In genomic region chr20:49280463-49281058, GRCh38 we compare ENCODE assay signal across 8 cellular contexts. TPM values are rescaled to one million over a fixed set of nuclear protein-coding genes. Genes with fewer than 3 reads are reported as not detected.
DNase-seq lines count a peak whose midpoint lies in the region; ATAC-seq and TF ChIP-seq lines count a peak whose summit lies in the region.

No MANE protein-coding gene starts in this region.

- ATAC-seq in stimulated activated naive CD8-positive, alpha-beta T cell treated with anti-CD3 and anti-CD28 coated beads, Interleukin-15, Interleukin-2, amounts not matched to agents 100 U/mL and 50 U/mL, for 24 hours = no peak
- no peak for ATAC-seq in left lung
- ATAC-seq in HG03280 (IDR thresholded peaks at IDR 0.05; ENCODE audit: unreplicated experiment) = no peak
- ATAC-seq in GM21528 (IDR thresholded peaks at IDR 0.05; ENCODE audit: low FRiP score, unreplicated experiment) = no peak

- H3K9me3 ChIP-seq in left lung = peaks cover 3 to 30% of the 10 kb centered on the region in 2 donors

- DNase-seq in stimulated activated naive CD8-positive, alpha-beta T cell treated with anti-CD3 and anti-CD28 coated beads, Interleukin-15, Interleukin-2, amounts not matched to agents 100 U/mL and 50 U/mL, for 24 hours = no peak
- DNase-seq in left lung (no peak), NCI-H2107 treated with DMSO at 0.1 percent for 48 hours (lab: John Stamatoyannopoulos, UW; ENCODE audit: unreplicated experiment) (no peak), OCI-M1 (lab: John Stamatoyannopoulos, UW) (no peak)

- peaks cover 81% of the 10 kb centered on the region for H3K4me1 Mint-ChIP-seq in stimulated activated naive CD8-positive, alpha-beta T cell treated with anti-CD3 and anti-CD28 coated beads, Interleukin-15, Interleukin-2, amounts not matched to agents 100 ng/mL and 50 ng/mL, for 24 hours (ENCODE audit: low read depth)
- H3K4me1 Mint-ChIP-seq in activated naive CD8-positive, alpha-beta T cell (ENCODE audit: low read depth) = peaks cover 63% of the 10 kb centered on the region

- H3K27me3 Mint-ChIP-seq in stimulated activated naive CD8-positive, alpha-beta T cell treated with anti-CD3 and anti-CD28 coated beads, Interleukin-15, Interleukin-2, amounts not matched to agents 100 ng/mL and 50 ng/mL, for 24 hours = no peaks in the 10 kb centered on the region
- no peaks in the 10 kb centered on the region for H3K27me3 Mint-ChIP-seq in activated naive CD8-positive, alpha-beta T cell

- peak overlapping the region; percentile 80 to 83 for H3K4me3 ChIP-seq in left lung

- no peak for TF ChIP-seq CTCF in left lung (IDR thresholded peaks at IDR 0.05)

- H3K27ac Mint-ChIP-seq in stimulated activated naive CD8-positive, alpha-beta T cell treated with anti-CD3 and anti-CD28 coated beads, Interleukin-15, Interleukin-2, amounts not matched to agents 100 ng/mL and 50 ng/mL, for 24 hours = peak overlapping the region; percentile 100
- peak overlapping the region; percentile 99 for H3K27ac Mint-ChIP-seq in activated naive CD8-positive, alpha-beta T cell

- peaks cover 9% of the 10 kb centered on the region for H3K9me3 Mint-ChIP-seq in stimulated activated naive CD8-positive, alpha-beta T cell treated with anti-CD3 and anti-CD28 coated beads, Interleukin-15, Interleukin-2, amounts not matched to agents 100 ng/mL and 50 ng/mL, for 24 hours
- H3K9me3 Mint-ChIP-seq in activated naive CD8-positive, alpha-beta T cell (ENCODE audit: low read depth) = peaks cover 11% of the 10 kb centered on the region

- peaks cover 9 to 68% of the 10 kb centered on the region in 2 donors for H3K36me3 ChIP-seq in left lung

- H3K4me3 Mint-ChIP-seq in stimulated activated naive CD8-positive, alpha-beta T cell treated with anti-CD3 and anti-CD28 coated beads, Interleukin-15, Interleukin-2, amounts not matched to agents 100 ng/mL and 50 ng/mL, for 24 hours = peak overlapping the region; percentile 98
- peak overlapping the region; percentile 98 for H3K4me3 Mint-ChIP-seq in activated naive CD8-positive, alpha-beta T cell

- H3K36me3 Mint-ChIP-seq in stimulated activated naive CD8-positive, alpha-beta T cell treated with anti-CD3 and anti-CD28 coated beads, Interleukin-15, Interleukin-2, amounts not matched to agents 100 ng/mL and 50 ng/mL, for 24 hours (ENCODE audit: low read depth) = peaks cover 88% of the 10 kb centered on the region
- peaks cover 75% of the 10 kb centered on the region for H3K36me3 Mint-ChIP-seq in activated naive CD8-positive, alpha-beta T cell

- no peaks in the 10 kb centered on the region for H3K27me3 ChIP-seq in left lung

- H3K4me1 ChIP-seq in left lung = peaks cover 26 to 69% of the 10 kb centered on the region in 2 donors

- peak overlapping the region; percentile 96 to 97 for H3K27ac ChIP-seq in left lung

- intact Hi-C loops in left lung (cut with DNase I) = no loop called here

RNA-seq across cellular contexts. Expression of gene ZNFX1, which starts 2.7 kb away (rescaled TPM):
- 10 to 100 TPM; 39.6 to 41.0 TPM for total RNA-seq in left lung
